Comparison of ENCODE assay signal across 1 cellular context in genomic region chr1:52665173-52666020, GRCh38.
TF ChIP-seq lines count a peak whose summit lies in the region.

No MANE protein-coding gene starts in this region.

TF ChIP-seq in liver, 16 proteins besides CTCF, POLR2A, EP300 and RAD21 (continued from another document):
- TF ChIP-seq REST (IDR thresholded peaks at IDR 0.05) (no peak), TAF1 (conservative IDR thresholded peaks at IDR 0.05) (no peak), HNF4A (conservative IDR thresholded peaks at IDR 0.05) (peak; percentile 43 to 65)
